Comparison of ENCODE assay signal across 2 cellular contexts in the genomic region with DNA sequence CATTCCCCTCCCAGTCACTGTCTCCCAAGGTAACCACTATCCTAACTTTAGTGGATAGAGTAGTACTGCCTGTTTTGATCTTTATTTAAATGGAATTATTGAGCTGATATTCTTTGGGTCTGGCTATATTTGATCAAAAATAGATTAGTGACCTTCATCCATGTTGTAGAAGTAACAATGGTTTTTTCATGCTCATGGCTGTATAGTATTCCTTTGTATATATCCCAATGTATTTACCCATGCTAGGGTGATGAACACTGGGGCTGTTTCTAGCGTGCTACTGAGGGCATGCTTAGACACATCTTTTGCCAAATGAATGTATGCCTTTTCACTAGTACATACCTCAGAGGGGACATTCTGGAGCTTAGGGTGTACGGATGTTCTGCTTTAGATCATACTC.
TF ChIP-seq lines count a peak whose summit lies in the region.

No MANE protein-coding gene starts in this region.

TF ChIP-seq in HEK293, 187 proteins besides CTCF, POLR2A, EP300 and RAD21:
- TF ChIP-seq ZNF146 (tag by site-specific recombination; IDR thresholded peaks at IDR 0.05) (peak; percentile 79), ZNF660 (tag by site-specific recombination; IDR thresholded peaks at IDR 0.05) (no peak)

TF ChIP-seq in K562, 482 proteins besides CTCF, POLR2A, EP300 and RAD21:
- TF ChIP-seq ZNF146 (CRISPR knock-in tag; IDR thresholded peaks at IDR 0.05; ENCODE audit: unreplicated experiment) (peak; percentile 61), GATA2 (CRISPR knock-in tag; IDR thresholded peaks at IDR 0.05) (no peak), WHSC1 (IDR thresholded peaks at IDR 0.05; ENCODE audit: low read length) (no peak)
- TF ChIP-seq, protein P1, sequence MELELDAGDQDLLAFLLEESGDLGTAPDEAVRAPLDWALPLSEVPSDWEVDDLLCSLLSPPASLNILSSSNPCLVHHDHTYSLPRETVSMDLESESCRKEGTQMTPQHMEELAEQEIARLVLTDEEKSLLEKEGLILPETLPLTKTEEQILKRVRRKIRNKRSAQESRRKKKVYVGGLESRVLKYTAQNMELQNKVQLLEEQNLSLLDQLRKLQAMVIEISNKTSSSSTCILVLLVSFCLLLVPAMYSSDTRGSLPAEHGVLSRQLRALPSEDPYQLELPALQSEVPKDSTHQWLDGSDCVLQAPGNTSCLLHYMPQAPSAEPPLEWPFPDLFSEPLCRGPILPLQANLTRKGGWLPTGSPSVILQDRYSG (tag; conservative IDR thresholded peaks at IDR 0.05; ENCODE audit: low read depth) = no peak
- TF ChIP-seq, protein P2, sequence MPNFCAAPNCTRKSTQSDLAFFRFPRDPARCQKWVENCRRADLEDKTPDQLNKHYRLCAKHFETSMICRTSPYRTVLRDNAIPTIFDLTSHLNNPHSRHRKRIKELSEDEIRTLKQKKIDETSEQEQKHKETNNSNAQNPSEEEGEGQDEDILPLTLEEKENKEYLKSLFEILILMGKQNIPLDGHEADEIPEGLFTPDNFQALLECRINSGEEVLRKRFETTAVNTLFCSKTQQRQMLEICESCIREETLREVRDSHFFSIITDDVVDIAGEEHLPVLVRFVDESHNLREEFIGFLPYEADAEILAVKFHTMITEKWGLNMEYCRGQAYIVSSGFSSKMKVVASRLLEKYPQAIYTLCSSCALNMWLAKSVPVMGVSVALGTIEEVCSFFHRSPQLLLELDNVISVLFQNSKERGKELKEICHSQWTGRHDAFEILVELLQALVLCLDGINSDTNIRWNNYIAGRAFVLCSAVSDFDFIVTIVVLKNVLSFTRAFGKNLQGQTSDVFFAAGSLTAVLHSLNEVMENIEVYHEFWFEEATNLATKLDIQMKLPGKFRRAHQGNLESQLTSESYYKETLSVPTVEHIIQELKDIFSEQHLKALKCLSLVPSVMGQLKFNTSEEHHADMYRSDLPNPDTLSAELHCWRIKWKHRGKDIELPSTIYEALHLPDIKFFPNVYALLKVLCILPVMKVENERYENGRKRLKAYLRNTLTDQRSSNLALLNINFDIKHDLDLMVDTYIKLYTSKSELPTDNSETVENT (CRISPR knock-in tag; IDR thresholded peaks at IDR 0.05) = no peak
- TF ChIP-seq, protein P3, sequence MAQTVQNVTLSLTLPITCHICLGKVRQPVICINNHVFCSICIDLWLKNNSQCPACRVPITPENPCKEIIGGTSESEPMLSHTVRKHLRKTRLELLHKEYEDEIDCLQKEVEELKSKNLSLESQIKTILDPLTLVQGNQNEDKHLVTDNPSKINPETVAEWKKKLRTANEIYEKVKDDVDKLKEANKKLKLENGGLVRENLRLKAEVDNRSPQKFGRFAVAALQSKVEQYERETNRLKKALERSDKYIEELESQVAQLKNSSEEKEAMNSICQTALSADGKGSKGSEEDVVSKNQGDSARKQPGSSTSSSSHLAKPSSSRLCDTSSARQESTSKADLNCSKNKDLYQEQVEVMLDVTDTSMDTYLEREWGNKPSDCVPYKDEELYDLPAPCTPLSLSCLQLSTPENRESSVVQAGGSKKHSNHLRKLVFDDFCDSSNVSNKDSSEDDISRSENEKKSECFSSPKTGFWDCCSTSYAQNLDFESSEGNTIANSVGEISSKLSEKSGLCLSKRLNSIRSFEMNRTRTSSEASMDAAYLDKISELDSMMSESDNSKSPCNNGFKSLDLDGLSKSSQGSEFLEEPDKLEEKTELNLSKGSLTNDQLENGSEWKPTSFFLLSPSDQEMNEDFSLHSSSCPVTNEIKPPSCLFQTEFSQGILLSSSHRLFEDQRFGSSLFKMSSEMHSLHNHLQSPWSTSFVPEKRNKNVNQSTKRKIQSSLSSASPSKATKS (CRISPR knock-in tag; IDR thresholded peaks at IDR 0.05) = no peak
TF ChIP-seq in K562: peak in this region for 1.
